ENCODE assay signal across 8 cellular contexts in the genomic region with DNA sequence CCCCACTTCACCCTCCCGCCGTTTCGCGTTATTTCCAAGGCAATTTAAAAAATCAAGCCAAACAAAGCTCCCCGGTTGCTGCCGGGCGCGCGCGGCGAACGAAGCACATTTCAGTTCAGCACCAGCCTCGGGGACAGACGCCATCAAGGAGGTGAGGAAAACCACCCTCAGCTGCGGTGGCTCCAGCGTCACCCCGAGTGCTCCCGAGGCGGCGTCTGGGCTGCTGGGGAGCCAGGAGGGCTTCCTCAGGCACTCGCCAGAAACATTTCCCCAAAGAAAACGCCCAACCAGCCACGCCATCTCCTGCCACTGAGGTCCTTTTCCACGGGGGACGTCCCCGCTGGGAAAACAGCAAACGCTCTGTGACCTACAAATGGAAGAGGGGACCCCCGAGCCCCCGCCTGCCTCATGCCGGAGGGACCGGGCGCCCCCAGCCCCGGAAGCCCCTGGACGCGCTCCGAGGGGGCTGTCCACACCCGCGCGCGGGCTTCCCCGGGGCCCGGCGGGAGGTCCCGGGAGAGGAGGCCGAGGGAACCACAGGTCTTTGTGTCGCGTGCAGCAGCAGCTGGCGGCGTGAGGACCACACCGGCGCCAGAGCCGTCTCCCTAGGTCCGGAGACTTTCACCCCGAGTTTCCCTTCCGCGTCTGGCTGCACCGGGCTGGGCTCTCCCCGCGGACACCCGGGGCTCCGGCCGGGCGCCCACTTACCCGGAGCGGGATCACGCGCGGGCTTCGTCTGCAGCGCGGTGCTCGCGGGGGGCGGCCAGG. TPM values are rescaled to one million over a fixed set of nuclear protein-coding genes. Genes with fewer than 3 reads are reported as not detected.
DNase-seq lines count a peak whose midpoint lies in the region; ATAC-seq and TF ChIP-seq lines count a peak whose summit lies in the region.

No MANE protein-coding gene starts in this region.

- H3K27me3 ChIP-seq in H7 (ENCODE audit: control insufficient read depth, insufficient read depth, low read length): peaks cover 22% of the 10 kb centered on the region; the same call in 1 of the 2 replicates
- peaks cover 20 to 51% (median 34%) of the 10 kb centered on the region in 5 donors for H3K27me3 ChIP-seq in subcutaneous abdominal adipose tissue (ENCODE audit: control insufficient read depth in 5 of 5, insufficient read depth in 4 of 5, low read length in 5 of 5)

- no peaks in the 10 kb centered on the region for H3K9me3 ChIP-seq in subcutaneous abdominal adipose tissue (ENCODE audit: control insufficient read depth in 5 of 5, low read length in 5 of 5)

- DNase-seq in DMS53 (lab: John Stamatoyannopoulos, UW) (peak; percentile 78), H7 (peak; percentile 90), NCI-H2227 treated with DMSO at 0.1 percent for 48 hours (lab: John Stamatoyannopoulos, UW) (peak; percentile 54), activated T-cell treated with anti-CD3 and anti-CD28 coated beads for 48 hours (ENCODE audit: low read depth) (peak; percentile 43), erythroblast (lab: John Stamatoyannopoulos, UW) (peak; percentile 53 to 65), naive B cell (peak; percentile 29), midbrain (lab: John Stamatoyannopoulos, UW) (no peak)

- H3K36me3 ChIP-seq in H7 (replicated peaks; ENCODE audit: control insufficient read depth, insufficient read depth, low read length) (no peaks in the 10 kb centered on the region), subcutaneous abdominal adipose tissue (ENCODE audit: control insufficient read depth in 5 of 5, insufficient read depth in 5 of 5, low read length in 5 of 5) (no peaks in the 10 kb centered on the region)

- peak overlapping the region; percentile 72 for H3K4me3 ChIP-seq in H7 (ENCODE audit: insufficient read depth, low read depth, low read length)
- H3K4me3 ChIP-seq in subcutaneous abdominal adipose tissue (ENCODE audit: low read depth in 1 of 5, low read length in 5 of 5): peak overlapping the region in 4 of 5 donors; percentile 42 to 63 (median 54)

- ATAC-seq in naive B cell (ENCODE audit: low read depth in 2 of 2): peak; percentile 69 to 73

- peak overlapping the region; percentile 61 to 95 (median 90) for H3K4me3 Mint-ChIP-seq in naive B cell

- H3K27ac ChIP-seq in subcutaneous abdominal adipose tissue (ENCODE audit: low read depth, low read length): no peak overlapping the region

- TF ChIP-seq POLR2A in erythroblast (IDR thresholded peaks at IDR 0.05; ENCODE audit: low read length): no peak

- H3K27me3 Mint-ChIP-seq in naive B cell: peaks cover 55 to 84% (median 79%) of the 10 kb centered on the region in 3 donors

- peaks cover 12 to 20% (median 18%) of the 10 kb centered on the region in 3 donors for H3K4me1 Mint-ChIP-seq in naive B cell

- H3K9ac ChIP-seq in subcutaneous abdominal adipose tissue (ENCODE audit: low read length in 5 of 5): no peak overlapping the region

- H3K4me1 ChIP-seq in subcutaneous abdominal adipose tissue (ENCODE audit: control insufficient read depth in 5 of 5, insufficient read depth in 5 of 5, low read length in 5 of 5): peaks cover 0 to 24% (median 21%) of the 10 kb centered on the region in 5 donors

- H3K27ac Mint-ChIP-seq in naive B cell: peak overlapping the region in 3 of 6 donors; percentile 4 to 92 (median 69)

- no peaks in the 10 kb centered on the region for H3K36me3 Mint-ChIP-seq in naive B cell

- H3K9me3 Mint-ChIP-seq in naive B cell: peaks cover 0 to 14% (median 6%) of the 10 kb centered on the region in 7 donors

RNA-seq across cellular contexts. Expression of a gene that starts 0.4 kb away (rescaled TPM):
- 31.6 and 39.0 TPM in 2 replicates for total RNA-seq in H7 (2014; rRNA removed; shearing (Covaris generic))
- not detected for polyA plus RNA-seq in naive B cell (ENCODE audit: low read depth in 6 of 6)
